ENCODE assay signal across 8 cellular contexts in the genomic region with DNA sequence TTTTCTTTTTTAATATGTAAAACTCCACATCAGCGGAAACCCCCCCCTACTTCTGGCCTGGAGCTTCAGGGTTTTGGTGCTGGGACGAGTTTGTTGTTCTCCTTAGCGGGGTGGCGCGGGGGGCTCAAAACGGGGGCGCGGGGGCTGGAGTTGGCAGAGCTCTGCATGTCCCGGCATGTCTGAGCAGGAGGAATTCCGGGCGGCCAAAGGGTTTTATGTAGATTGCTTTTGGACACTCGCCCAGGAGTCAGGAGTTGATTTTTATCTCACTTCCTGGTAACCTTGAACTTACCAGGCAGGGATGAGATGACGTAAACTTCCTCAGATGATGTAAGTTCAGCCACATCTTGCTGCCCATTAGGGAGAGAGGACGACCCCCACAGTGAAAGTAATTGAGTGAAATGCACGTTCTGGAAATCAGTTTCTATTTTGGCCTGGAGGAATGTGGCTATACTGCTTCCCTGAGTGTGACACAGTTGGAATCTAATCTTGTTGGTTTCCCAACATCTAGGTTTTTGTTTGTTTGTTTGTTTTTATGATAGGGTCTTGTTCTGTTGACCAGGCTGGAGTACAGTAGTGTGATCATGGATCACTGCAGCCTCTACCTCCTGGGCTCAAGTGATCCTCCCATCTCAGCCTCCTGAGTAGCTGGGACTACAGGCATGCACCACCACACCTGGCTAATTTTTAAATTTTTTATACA. TPM values are rescaled to one million over a fixed set of nuclear protein-coding genes. Genes with fewer than 3 reads are reported as not detected.
A peak's percentile ranks its signal among the peaks of the same experiment; 100 is the strongest.
DNase-seq lines count a peak whose midpoint lies in the region; ATAC-seq lines count a peak whose summit lies in the region.

No MANE protein-coding gene starts in this region.

- H3K4me1 Mint-ChIP-seq in activated T-helper 1 cell treated with anti-CD3 and anti-CD28 coated beads, Interleukin-12 subunit alpha, Interleukin-12 subunit beta, Interleukin-2, Interleukin-4 antibody, amounts not matched to agents 30 ng/mL and 10 ng/mL and 1 ng/mL, durations not matched to agents 14 hours and 24 hours and 36 hours (ENCODE audit: low read depth), result no peaks in the 10 kb centered on the region

- intact Hi-C loops in activated T-helper 1 cell treated with anti-CD3 and anti-CD28 coated beads, Interleukin-12 subunit alpha, Interleukin-12 subunit beta, Interleukin-2, Interleukin-4 antibody, amounts not matched to agents 30 ng/mL and 10 ng/mL and 1 ng/mL, durations not matched to agents 14 hours and 24 hours and 36 hours (cut with micrococcal nuclease), result no loop called here
- intact Hi-C loops in left cardiac atrium (cut with DNase I), result no loop called here

- no peaks in the 10 kb centered on the region for H3K27me3 Mint-ChIP-seq in activated T-helper 1 cell treated with anti-CD3 and anti-CD28 coated beads, Interleukin-12 subunit alpha, Interleukin-12 subunit beta, Interleukin-2, Interleukin-4 antibody, amounts not matched to agents 30 ng/mL and 10 ng/mL and 1 ng/mL, durations not matched to agents 14 hours and 24 hours and 36 hours (ENCODE audit: insufficient read depth)

- ATAC-seq in left cardiac atrium (peak; percentile 68 to 77), GM18909 (IDR thresholded peaks at IDR 0.05; ENCODE audit: poor library complexity, unreplicated experiment) (no peak)

- peaks cover 15% of the 10 kb centered on the region for H3K36me3 Mint-ChIP-seq in activated T-helper 1 cell treated with anti-CD3 and anti-CD28 coated beads, Interleukin-12 subunit alpha, Interleukin-12 subunit beta, Interleukin-2, Interleukin-4 antibody, amounts not matched to agents 30 ng/mL and 10 ng/mL and 1 ng/mL, durations not matched to agents 14 hours and 24 hours and 36 hours (ENCODE audit: low read depth)

- H3K4me3 Mint-ChIP-seq in activated T-helper 1 cell treated with anti-CD3 and anti-CD28 coated beads, Interleukin-12 subunit alpha, Interleukin-12 subunit beta, Interleukin-2, Interleukin-4 antibody, amounts not matched to agents 30 ng/mL and 10 ng/mL and 1 ng/mL, durations not matched to agents 14 hours and 24 hours and 36 hours, result no peak overlapping the region

- H3K9me3 Mint-ChIP-seq in activated T-helper 1 cell treated with anti-CD3 and anti-CD28 coated beads, Interleukin-12 subunit alpha, Interleukin-12 subunit beta, Interleukin-2, Interleukin-4 antibody, amounts not matched to agents 30 ng/mL and 10 ng/mL and 1 ng/mL, durations not matched to agents 14 hours and 24 hours and 36 hours, result no peaks in the 10 kb centered on the region

- in situ Hi-C loops in G401 (cut with HindIII; ENCODE audit: low sequenced_read_pairs), result no loop called here

- peak overlapping the region; percentile 29 for H3K27ac Mint-ChIP-seq in activated T-helper 1 cell treated with anti-CD3 and anti-CD28 coated beads, Interleukin-12 subunit alpha, Interleukin-12 subunit beta, Interleukin-2, Interleukin-4 antibody, amounts not matched to agents 30 ng/mL and 10 ng/mL and 1 ng/mL, durations not matched to agents 14 hours and 24 hours and 36 hours

- DNase-seq in G401 (ENCODE audit: low spot score), result peak; percentile 56
- DNase-seq in NCI-H2029 (lab: John Stamatoyannopoulos, UW), result peak; percentile 92
- DNase-seq in activated T-helper 1 cell treated with anti-CD3 and anti-CD28 coated beads, Interleukin-12 subunit alpha, Interleukin-12 subunit beta, Interleukin-2, Interleukin-4 antibody, amounts not matched to agents 30 ng/mL and 10 ng/mL and 1 ng/mL, durations not matched to agents 14 hours and 24 hours and 36 hours (ENCODE audit: low spot score), result no peak
- peak; percentile 75 for DNase-seq in left cardiac atrium
- peak; percentile 100 for DNase-seq in renal cortical epithelial cell (ENCODE audit: low read depth)
- DNase-seq in superior temporal gyrus (ENCODE audit: extremely low spot score), result no peak
- DNase-seq in NCI-H82 (lab: John Stamatoyannopoulos, UW), result no peak

RNA-seq across cellular contexts. Expression of gene GDF15, which starts 21.0 kb away (rescaled TPM):
- 143 and 217 TPM in 2 replicates for total RNA-seq in G401 (2014; rRNA removed; shearing (Covaris generic))
- not detected in 2 replicates for total RNA-seq in activated T-helper 1 cell treated with anti-CD3 and anti-CD28 coated beads, Interleukin-12 subunit alpha, Interleukin-12 subunit beta, Interleukin-2, Interleukin-4 antibody, amounts not matched to agents 30 ng/mL and 10 ng/mL and 1 ng/mL, durations not matched to agents 14 hours and 24 hours and 36 hours
- total RNA-seq in left cardiac atrium (1 to 10 TPM in 1 of 2 donors, under 1 TPM in 1; 0.50 to 1.5 TPM), renal cortical epithelial cell (108 and 190 TPM in 2 replicates)

RNA-seq across cellular contexts. Expression of gene PGPEP1, which starts 24.6 kb away (rescaled TPM):
- total RNA-seq in G401 (2014; rRNA removed; shearing (Covaris generic)), result 6.5 and 14.1 TPM in 2 replicates
- 17.9 and 21.5 TPM in 2 replicates for total RNA-seq in activated T-helper 1 cell treated with anti-CD3 and anti-CD28 coated beads, Interleukin-12 subunit alpha, Interleukin-12 subunit beta, Interleukin-2, Interleukin-4 antibody, amounts not matched to agents 30 ng/mL and 10 ng/mL and 1 ng/mL, durations not matched to agents 14 hours and 24 hours and 36 hours
- total RNA-seq in left cardiac atrium (10 to 100 TPM; 27.5 to 34.7 TPM), renal cortical epithelial cell (24.0 and 33.2 TPM in 2 replicates)

RNA-seq across cellular contexts. Expression of gene LRRC25, which starts 32.4 kb away (rescaled TPM):
- total RNA-seq in G401 (2014; rRNA removed; shearing (Covaris generic)), result not detected in 2 replicates
- not detected in 2 replicates for total RNA-seq in activated T-helper 1 cell treated with anti-CD3 and anti-CD28 coated beads, Interleukin-12 subunit alpha, Interleukin-12 subunit beta, Interleukin-2, Interleukin-4 antibody, amounts not matched to agents 30 ng/mL and 10 ng/mL and 1 ng/mL, durations not matched to agents 14 hours and 24 hours and 36 hours
- total RNA-seq in left cardiac atrium (1 to 10 TPM; 4.9 to 8.7 TPM), renal cortical epithelial cell (not detected in 2 replicates)

RNA-seq across cellular contexts. Expression of gene LSM4, which starts 42.1 kb away (rescaled TPM):
- 539 and 749 TPM in 2 replicates for total RNA-seq in G401 (2014; rRNA removed; shearing (Covaris generic))
- 198 and 200 TPM in 2 replicates for total RNA-seq in activated T-helper 1 cell treated with anti-CD3 and anti-CD28 coated beads, Interleukin-12 subunit alpha, Interleukin-12 subunit beta, Interleukin-2, Interleukin-4 antibody, amounts not matched to agents 30 ng/mL and 10 ng/mL and 1 ng/mL, durations not matched to agents 14 hours and 24 hours and 36 hours
- total RNA-seq in left cardiac atrium (10 to 100 TPM; 68.9 to 79.0 TPM), renal cortical epithelial cell (115 and 223 TPM in 2 replicates)

RNA-seq across cellular contexts. Expression of gene SSBP4, which starts 54.2 kb away (rescaled TPM):
- total RNA-seq in G401 (2014; rRNA removed; shearing (Covaris generic)), result 272 and 351 TPM in 2 replicates
- 135 and 141 TPM in 2 replicates for total RNA-seq in activated T-helper 1 cell treated with anti-CD3 and anti-CD28 coated beads, Interleukin-12 subunit alpha, Interleukin-12 subunit beta, Interleukin-2, Interleukin-4 antibody, amounts not matched to agents 30 ng/mL and 10 ng/mL and 1 ng/mL, durations not matched to agents 14 hours and 24 hours and 36 hours
- total RNA-seq in left cardiac atrium (10 to 100 TPM; 37.4 to 49.3 TPM), renal cortical epithelial cell (40.5 and 49.3 TPM in 2 replicates)

Comparison
In these comparisons a context has a peak if more than half of its experiments do, and no peak if none do; other contexts are left out.
1. DNase-seq: peak in G401 (single experiment), NCI-H2029 (single experiment), left cardiac atrium (single experiment) and renal cortical epithelial cell (single experiment); none in activated T-helper 1 cell treated with anti-CD3 and anti-CD28 coated beads, Interleukin-12 subunit alpha, Interleukin-12 subunit beta, Interleukin-2, Interleukin-4 antibody, amounts not matched to agents 30 ng/mL and 10 ng/mL and 1 ng/mL, durations not matched to agents 14 hours and 24 hours and 36 hours (single experiment), superior temporal gyrus (single experiment) and NCI-H82 (single experiment).
2. RNA of gene GDF15, which starts 21.0 kb away (total RNA-seq): 108 to 190 TPM in renal cortical epithelial cell and 143 to 217 TPM in G401; 0.50 to 1.5 TPM in left cardiac atrium and not detected in activated T-helper 1 cell treated with anti-CD3 and anti-CD28 coated beads, Interleukin-12 subunit alpha, Interleukin-12 subunit beta, Interleukin-2, Interleukin-4 antibody, amounts not matched to agents 30 ng/mL and 10 ng/mL and 1 ng/mL, durations not matched to agents 14 hours and 24 hours and 36 hours; every median in the first group is over 10 times any median in the second.